Comparison of ENCODE assay signal across 8 cellular contexts in genomic region chr17:31487648-31488263, GRCh38.
DNase-seq lines count a peak whose midpoint lies in the region; ATAC-seq and TF ChIP-seq lines count a peak whose summit lies in the region.

No MANE protein-coding gene starts in this region.

- intact Hi-C loops in dorsolateral prefrontal cortex (cut with DNase I), result no loop called here

- ATAC-seq in HG03432 (IDR thresholded peaks at IDR 0.05; ENCODE audit: unreplicated experiment), result peak; percentile 62

- peak; percentile 78 for DNase-seq in AG08396 (ENCODE audit: low spot score)
- DNase-seq in GM19238 (ENCODE audit: insufficient read length, low spot score), result peak; percentile 95
- peak; percentile 71 to 94 for DNase-seq in NCI-H524 (lab: John Stamatoyannopoulos, UW)
- DNase-seq in activated CD4-positive, alpha-beta T cell treated with anti-CD3 and anti-CD28 coated beads, Interleukin-2, amount 50 U/mL, for 48 hours, result peak; percentile 90 to 92
- peak; percentile 89 to 96 (median 93) for DNase-seq in dorsolateral prefrontal cortex
- peak; percentile 93 for DNase-seq in medulla oblongata (ENCODE audit: extremely low spot score)
- peak; percentile 95 to 97 (median 96) for DNase-seq in stimulated activated CD4-positive, alpha-beta T cell treated with anti-CD3 and anti-CD28 coated beads, TNF-alpha, amount 100 ng/mL, for 4 hours (ENCODE audit: low read depth in 3 of 3)

- peak in 5 of 56 donors; percentile 6 to 18 (median 12) for TF ChIP-seq CTCF in dorsolateral prefrontal cortex (IDR thresholded peaks at IDR 0.05 in 54 of 56, conservative IDR thresholded peaks at IDR 0.05 in 2 of 56; ENCODE audit: low read depth in 1 of 56, partially characterized antibody in 56 of 56)

- no peaks in the 10 kb centered on the region for H3K27me3 ChIP-seq in dorsolateral prefrontal cortex

- H3K27ac ChIP-seq in dorsolateral prefrontal cortex, result peak overlapping the region in 58 of 59 donors; percentile 12 to 96 (median 88)

- H3K4me3 ChIP-seq in dorsolateral prefrontal cortex, result peak overlapping the region; percentile 42 to 86 (median 73)

Comparison
In these comparisons a context has a peak if more than half of its experiments do, and no peak if none do; other contexts are left out.
1. Peak in every context shown above with its lines: DNase-seq, ATAC-seq, H3K4me3 ChIP-seq and H3K27ac ChIP-seq.